Comparison of ENCODE assay signal across 24 cellular contexts in genomic region chr20:33250666-33251065, GRCh38. TPM values are rescaled to one million over a fixed set of nuclear protein-coding genes. Genes with fewer than 3 reads are reported as not detected.
"Had no signal": no experiment of that assay in that cellular context is flagged by ENCODE, and none has a peak within 500 bp of the region (broad histone marks: within the 10 kb centered on the region; RNA-seq: fewer than 3 reads in every experiment).

No MANE protein-coding gene starts in this region.

- H3K27ac Mint-ChIP-seq: activated B cell treated with CpG ODN at 0.5 μM for 24 hours; activated CD4-positive, alpha-beta T cell treated with anti-CD3 and anti-CD28 coated beads, Interleukin-2, amount 10 ng/mL, durations not matched to agents 24 days and 14 days; activated naive CD8-positive, alpha-beta T cell; activated T-cell treated with anti-CD3 and anti-CD28 coated beads, Interleukin-2, amount 50 U/mL, for 72 hours; naive thymus-derived CD8-positive, alpha-beta T cell had no signal

- H3K4me3 Mint-ChIP-seq: activated B cell treated with CpG ODN at 0.5 μM for 24 hours; activated CD4-positive, alpha-beta T cell treated with anti-CD3 and anti-CD28 coated beads, Interleukin-2, amount 10 ng/mL, durations not matched to agents 24 days and 14 days; activated naive CD8-positive, alpha-beta T cell; activated T-cell treated with anti-CD3 and anti-CD28 coated beads, Interleukin-2, amount 50 U/mL, for 72 hours; naive thymus-derived CD8-positive, alpha-beta T cell had no signal

- H3K36me3 Mint-ChIP-seq: activated naive CD8-positive, alpha-beta T cell had no signal

- DNase-seq: activated B cell treated with CpG ODN at 0.5 μM for 24 hours; activated CD4-positive, alpha-beta T cell treated with anti-CD3 and anti-CD28 coated beads, Interleukin-2, amount 10 ng/mL, durations not matched to agents 24 days and 14 days; activated CD8-positive, alpha-beta memory T cell treated with anti-CD3 and anti-CD28 coated beads, Interleukin-2, amount 50 U/mL, for 48 hours; activated gamma-delta T cell treated with Interleukin-2 at 50 U/mL for 16 hours; activated T-cell treated with anti-CD3 and anti-CD28 coated beads, Interleukin-2, amount 50 U/mL, for 72 hours; amniotic stem cell; caudate nucleus; colonic mucosa; hypothalamus; left ventricle myocardium inferior; mucosa of descending colon; naive thymus-derived CD8-positive, alpha-beta T cell; nucleus accumbens; stimulated activated CD4-positive, alpha-beta T cell treated with anti-CD3 and anti-CD28 coated beads, Interleukin-4, amount 100 ng/mL, for 24 hours; stimulated activated CD8-positive, alpha-beta memory T cell treated with anti-CD3 and anti-CD28 coated beads, Interleukin-4, amount 100 ng/mL, for 48 hours; stimulated activated naive CD4-positive, alpha-beta T cell treated with Interleukin-2 at 50 U/mL for 16 hours; transverse colon had no signal

- ATAC-seq: activated T-cell treated with anti-CD3 and anti-CD28 coated beads, Interleukin-2, amount 50 U/mL, for 72 hours; mucosa of descending colon; naive thymus-derived CD8-positive, alpha-beta T cell had no signal

- H3K27me3 ChIP-seq: colonic mucosa, right atrium auricular region, transverse colon had no signal

- H3K9me3 ChIP-seq: colonic mucosa, mucosa of descending colon, right atrium auricular region, transverse colon had no signal

- H3K36me3 ChIP-seq: colonic mucosa, left ventricle myocardium inferior, right atrium auricular region, transverse colon had no signal

- H3K4me3 ChIP-seq: colonic mucosa, left ventricle myocardium inferior, mucosa of descending colon, right atrium auricular region, skin epidermis, transverse colon had no signal

- H3K4me1 Mint-ChIP-seq: activated B cell treated with CpG ODN at 0.5 μM for 24 hours; activated CD4-positive, alpha-beta T cell treated with anti-CD3 and anti-CD28 coated beads, Interleukin-2, amount 10 ng/mL, durations not matched to agents 24 days and 14 days had no signal

- H3K9me3 Mint-ChIP-seq: activated CD4-positive, alpha-beta T cell treated with anti-CD3 and anti-CD28 coated beads, Interleukin-2, amount 10 ng/mL, durations not matched to agents 24 days and 14 days had no signal

- H3K4me1 ChIP-seq: colonic mucosa, left ventricle myocardium inferior, right atrium auricular region, transverse colon had no signal

- H3K27ac ChIP-seq: colonic mucosa, left ventricle myocardium inferior, right atrium auricular region, skin epidermis, transverse colon had no signal

RNA-seq across cellular contexts. Expression of gene BPIFA1, which starts 14.9 kb away (rescaled TPM):
- total RNA-seq: activated B cell treated with CpG ODN at 0.5 μM for 24 hours; activated CD4-positive, alpha-beta T cell treated with anti-CD3 and anti-CD28 coated beads, Interleukin-2, amount 10 ng/mL, durations not matched to agents 24 days and 14 days; activated T-cell treated with anti-CD3 and anti-CD28 coated beads, Interleukin-2, amount 50 U/mL, for 72 hours; colonic mucosa; fibroblast of villous mesenchyme; glomerular endothelial cell; kidney epithelial cell; left ventricle myocardium inferior; mucosa of descending colon; naive thymus-derived CD8-positive, alpha-beta T cell; posterior vena cava; right atrium auricular region; transverse colon had no signal

RNA-seq across cellular contexts. Expression of gene BPIFB1, which starts 32.3 kb away (rescaled TPM):
- total RNA-seq: activated B cell treated with CpG ODN at 0.5 μM for 24 hours; activated CD4-positive, alpha-beta T cell treated with anti-CD3 and anti-CD28 coated beads, Interleukin-2, amount 10 ng/mL, durations not matched to agents 24 days and 14 days; activated T-cell treated with anti-CD3 and anti-CD28 coated beads, Interleukin-2, amount 50 U/mL, for 72 hours; fibroblast of villous mesenchyme; glomerular endothelial cell; kidney epithelial cell; left ventricle myocardium inferior; mucosa of descending colon; naive thymus-derived CD8-positive, alpha-beta T cell; posterior vena cava; right atrium auricular region; transverse colon had no signal

RNA-seq across cellular contexts. Expression of gene BPIFA3, which starts 33.5 kb away (rescaled TPM):
- total RNA-seq: activated B cell treated with CpG ODN at 0.5 μM for 24 hours; activated CD4-positive, alpha-beta T cell treated with anti-CD3 and anti-CD28 coated beads, Interleukin-2, amount 10 ng/mL, durations not matched to agents 24 days and 14 days; activated T-cell treated with anti-CD3 and anti-CD28 coated beads, Interleukin-2, amount 50 U/mL, for 72 hours; colonic mucosa; fibroblast of villous mesenchyme; glomerular endothelial cell; kidney epithelial cell; left ventricle myocardium inferior; mucosa of descending colon; naive thymus-derived CD8-positive, alpha-beta T cell; posterior vena cava; right atrium auricular region; transverse colon had no signal
